1 cellular context compared by ENCODE assay signal in the genomic region with DNA sequence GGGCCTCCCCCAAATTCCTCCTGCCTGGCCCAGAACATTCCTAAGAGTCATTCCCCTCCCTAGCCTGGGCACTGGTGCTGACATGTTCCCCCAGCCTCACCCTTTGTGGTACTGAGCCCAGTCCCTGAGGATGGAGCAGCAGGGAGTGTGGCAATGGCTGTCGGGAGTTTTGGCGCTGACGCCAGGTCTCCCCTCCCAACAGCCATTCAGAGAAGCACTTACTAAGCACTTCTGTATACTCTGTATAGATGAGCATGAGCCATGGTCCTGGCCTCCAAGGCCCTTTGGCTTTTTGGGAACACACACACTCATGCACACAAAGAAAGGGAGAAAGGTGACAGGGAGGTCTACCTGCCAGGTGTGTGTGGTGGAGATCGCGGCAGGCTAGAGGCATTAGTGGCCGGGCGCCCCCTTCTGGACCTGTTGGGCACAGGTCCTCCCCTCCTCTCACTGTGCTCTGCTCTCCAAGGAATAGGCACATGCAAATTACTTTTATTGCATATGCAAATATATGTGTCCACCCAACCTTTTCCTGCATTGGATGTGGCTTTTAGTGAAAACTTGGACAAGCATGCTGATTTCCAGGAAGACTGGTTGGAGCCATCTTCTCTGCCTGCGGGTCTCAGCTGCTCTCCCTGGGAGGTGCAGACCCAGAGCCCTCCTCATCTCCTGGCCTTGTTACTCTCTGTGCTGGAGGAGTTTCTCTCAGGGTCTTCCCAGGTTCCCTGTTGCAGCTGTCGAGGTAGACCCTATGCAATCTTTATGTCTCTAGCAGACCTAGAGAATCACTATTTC.
TF ChIP-seq lines count a peak whose summit lies in the region.

No MANE protein-coding gene starts in this region.

TF ChIP-seq in HepG2, 621 proteins besides CTCF, POLR2A, EP300 and RAD21 (continues in another document):
- TF ChIP-seq, protein P1, sequence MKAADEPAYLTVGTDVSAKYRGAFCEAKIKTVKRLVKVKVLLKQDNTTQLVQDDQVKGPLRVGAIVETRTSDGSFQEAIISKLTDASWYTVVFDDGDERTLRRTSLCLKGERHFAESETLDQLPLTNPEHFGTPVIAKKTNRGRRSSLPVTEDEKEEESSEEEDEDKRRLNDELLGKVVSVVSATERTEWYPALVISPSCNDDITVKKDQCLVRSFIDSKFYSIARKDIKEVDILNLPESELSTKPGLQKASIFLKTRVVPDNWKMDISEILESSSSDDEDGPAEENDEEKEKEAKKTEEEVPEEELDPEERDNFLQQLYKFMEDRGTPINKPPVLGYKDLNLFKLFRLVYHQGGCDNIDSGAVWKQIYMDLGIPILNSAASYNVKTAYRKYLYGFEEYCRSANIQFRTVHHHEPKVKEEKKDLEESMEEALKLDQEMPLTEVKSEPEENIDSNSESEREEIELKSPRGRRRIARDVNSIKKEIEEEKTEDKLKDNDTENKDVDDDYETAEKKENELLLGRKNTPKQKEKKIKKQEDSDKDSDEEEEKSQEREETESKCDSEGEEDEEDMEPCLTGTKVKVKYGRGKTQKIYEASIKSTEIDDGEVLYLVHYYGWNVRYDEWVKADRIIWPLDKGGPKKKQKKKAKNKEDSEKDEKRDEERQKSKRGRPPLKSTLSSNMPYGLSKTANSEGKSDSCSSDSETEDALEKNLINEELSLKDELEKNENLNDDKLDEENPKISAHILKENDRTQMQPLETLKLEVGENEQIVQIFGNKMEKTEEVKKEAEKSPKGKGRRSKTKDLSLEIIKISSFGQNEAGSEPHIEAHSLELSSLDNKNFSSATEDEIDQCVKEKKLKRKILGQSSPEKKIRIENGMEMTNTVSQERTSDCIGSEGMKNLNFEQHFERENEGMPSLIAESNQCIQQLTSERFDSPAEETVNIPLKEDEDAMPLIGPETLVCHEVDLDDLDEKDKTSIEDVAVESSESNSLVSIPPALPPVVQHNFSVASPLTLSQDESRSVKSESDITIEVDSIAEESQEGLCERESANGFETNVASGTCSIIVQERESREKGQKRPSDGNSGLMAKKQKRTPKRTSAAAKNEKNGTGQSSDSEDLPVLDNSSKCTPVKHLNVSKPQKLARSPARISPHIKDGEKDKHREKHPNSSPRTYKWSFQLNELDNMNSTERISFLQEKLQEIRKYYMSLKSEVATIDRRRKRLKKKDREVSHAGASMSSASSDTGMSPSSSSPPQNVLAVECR (CRISPR knock-in tag; IDR thresholded peaks at IDR 0.05; ENCODE audit: borderline replicate concordance), result peak; percentile 5; the same call in 1 of the 2 replicates
- TF ChIP-seq ZNF713 (CRISPR knock-in tag; IDR thresholded peaks at IDR 0.05) (no peak), EZH2 (conservative IDR thresholded peaks at IDR 0.05; ENCODE audit: low read depth, low read length) (no peak), ZNF556 (CRISPR knock-in tag; IDR thresholded peaks at IDR 0.05; ENCODE audit: borderline replicate concordance) (no peak), ETV6 (CRISPR knock-in tag; conservative IDR thresholded peaks at IDR 0.05) (no peak), RXRA (CRISPR knock-in tag; IDR thresholded peaks at IDR 0.05) (no peak), RFX5 (IDR thresholded peaks at IDR 0.05; ENCODE audit: low read depth, low read length) (no peak), CCDC6 (CRISPR knock-in tag; IDR thresholded peaks at IDR 0.05) (no peak), ZNF230 (CRISPR knock-in tag; IDR thresholded peaks at IDR 0.05) (no peak), ZBTB4 (CRISPR knock-in tag; IDR thresholded peaks at IDR 0.05; ENCODE audit: borderline replicate concordance) (peak; percentile 75; the same call in 1 of the 2 replicates), ZNF83 (CRISPR knock-in tag; IDR thresholded peaks at IDR 0.05; ENCODE audit: borderline replicate concordance) (0 out of 2 replicates have a peak, but pooled peaks have one; percentile 41), ZMYM4 (CRISPR knock-in tag; IDR thresholded peaks at IDR 0.05) (no peak), KDM1A (CRISPR knock-in tag; IDR thresholded peaks at IDR 0.05) (no peak), ZNF788 (CRISPR knock-in tag; IDR thresholded peaks at IDR 0.05; ENCODE audit: borderline replicate concordance) (no peak), ZBTB38 (CRISPR knock-in tag; IDR thresholded peaks at IDR 0.05) (peak; percentile 65; the same call in 1 of the 2 replicates), ZNF784 (CRISPR knock-in tag; IDR thresholded peaks at IDR 0.05; ENCODE audit: borderline replicate concordance) (no peak), SP140L (CRISPR knock-in tag; IDR thresholded peaks at IDR 0.05; ENCODE audit: borderline replicate concordance) (no peak), HHEX (CRISPR knock-in tag; IDR thresholded peaks at IDR 0.05) (no peak), ZFP91 (CRISPR knock-in tag; IDR thresholded peaks at IDR 0.05; ENCODE audit: borderline replicate concordance) (no peak), HNF4G (IDR thresholded peaks at IDR 0.05; ENCODE audit: borderline replicate concordance, low read depth, low read length) (no peak), HNF4G (CRISPR knock-in tag; IDR thresholded peaks at IDR 0.05; ENCODE audit: borderline replicate concordance, low read depth) (peak; percentile 38; the same call in 1 of the 2 replicates), KLF9 (CRISPR knock-in tag; IDR thresholded peaks at IDR 0.05; ENCODE audit: low read depth) (no peak), ZKSCAN1 (IDR thresholded peaks at IDR 0.05; ENCODE audit: low read length) (no peak), ZNF138 (CRISPR knock-in tag; IDR thresholded peaks at IDR 0.05; ENCODE audit: low read depth) (no peak), ZNF10 (CRISPR knock-in tag; IDR thresholded peaks at IDR 0.05; ENCODE audit: borderline replicate concordance, low read depth) (no peak), CAMTA2 (CRISPR knock-in tag; IDR thresholded peaks at IDR 0.05; ENCODE audit: borderline replicate concordance) (no peak), ZEB1 (IDR thresholded peaks at IDR 0.05; ENCODE audit: insufficient replicate concordance, low read depth) (peak; percentile 87), HMG20B (CRISPR knock-in tag; conservative IDR thresholded peaks at IDR 0.05) (no peak), ZNF646 (CRISPR knock-in tag; IDR thresholded peaks at IDR 0.05) (no peak)
- TF ChIP-seq, protein P2, sequence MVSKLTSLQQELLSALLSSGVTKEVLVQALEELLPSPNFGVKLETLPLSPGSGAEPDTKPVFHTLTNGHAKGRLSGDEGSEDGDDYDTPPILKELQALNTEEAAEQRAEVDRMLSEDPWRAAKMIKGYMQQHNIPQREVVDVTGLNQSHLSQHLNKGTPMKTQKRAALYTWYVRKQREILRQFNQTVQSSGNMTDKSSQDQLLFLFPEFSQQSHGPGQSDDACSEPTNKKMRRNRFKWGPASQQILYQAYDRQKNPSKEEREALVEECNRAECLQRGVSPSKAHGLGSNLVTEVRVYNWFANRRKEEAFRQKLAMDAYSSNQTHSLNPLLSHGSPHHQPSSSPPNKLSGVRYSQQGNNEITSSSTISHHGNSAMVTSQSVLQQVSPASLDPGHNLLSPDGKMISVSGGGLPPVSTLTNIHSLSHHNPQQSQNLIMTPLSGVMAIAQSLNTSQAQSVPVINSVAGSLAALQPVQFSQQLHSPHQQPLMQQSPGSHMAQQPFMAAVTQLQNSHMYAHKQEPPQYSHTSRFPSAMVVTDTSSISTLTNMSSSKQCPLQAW (CRISPR knock-in tag; IDR thresholded peaks at IDR 0.05), result 0 out of 2 replicates have a peak, but pooled peaks have one; percentile 36
- TF ChIP-seq, protein P3, sequence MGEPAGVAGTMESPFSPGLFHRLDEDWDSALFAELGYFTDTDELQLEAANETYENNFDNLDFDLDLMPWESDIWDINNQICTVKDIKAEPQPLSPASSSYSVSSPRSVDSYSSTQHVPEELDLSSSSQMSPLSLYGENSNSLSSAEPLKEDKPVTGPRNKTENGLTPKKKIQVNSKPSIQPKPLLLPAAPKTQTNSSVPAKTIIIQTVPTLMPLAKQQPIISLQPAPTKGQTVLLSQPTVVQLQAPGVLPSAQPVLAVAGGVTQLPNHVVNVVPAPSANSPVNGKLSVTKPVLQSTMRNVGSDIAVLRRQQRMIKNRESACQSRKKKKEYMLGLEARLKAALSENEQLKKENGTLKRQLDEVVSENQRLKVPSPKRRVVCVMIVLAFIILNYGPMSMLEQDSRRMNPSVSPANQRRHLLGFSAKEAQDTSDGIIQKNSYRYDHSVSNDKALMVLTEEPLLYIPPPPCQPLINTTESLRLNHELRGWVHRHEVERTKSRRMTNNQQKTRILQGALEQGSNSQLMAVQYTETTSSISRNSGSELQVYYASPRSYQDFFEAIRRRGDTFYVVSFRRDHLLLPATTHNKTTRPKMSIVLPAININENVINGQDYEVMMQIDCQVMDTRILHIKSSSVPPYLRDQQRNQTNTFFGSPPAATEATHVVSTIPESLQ (CRISPR knock-in tag; conservative IDR thresholded peaks at IDR 0.05), result no peak
